Comparison of ENCODE assay signal across 8 cellular contexts in the genomic region with DNA sequence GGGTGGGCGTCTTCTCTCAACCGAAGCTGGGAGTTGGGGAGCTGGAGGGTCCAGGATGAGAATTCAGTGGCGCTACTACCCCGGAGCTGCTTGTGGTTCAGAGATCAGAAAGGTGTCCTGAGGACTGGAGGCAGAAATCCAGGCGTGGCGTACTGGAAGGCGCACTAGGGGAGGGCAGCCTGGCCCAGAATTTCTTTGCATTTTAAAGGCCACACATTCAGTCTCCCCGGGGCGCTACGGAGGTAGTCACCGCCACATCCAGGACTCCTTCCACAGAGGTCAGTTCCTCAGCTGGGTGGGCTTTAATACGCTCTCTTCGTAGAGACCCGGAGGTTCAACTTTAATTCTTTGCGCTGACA. TPM values are rescaled to one million over a fixed set of nuclear protein-coding genes. Genes with fewer than 3 reads are reported as not detected.
DNase-seq lines count a peak whose midpoint lies in the region; ATAC-seq and TF ChIP-seq lines count a peak whose summit lies in the region.

No MANE protein-coding gene starts in this region.

- H3K36me3 Mint-ChIP-seq in chondrocyte (ENCODE audit: low read depth) (no peaks in the 10 kb centered on the region), memory B cell (peaks cover 3% of the 10 kb centered on the region)

- no peak for TF ChIP-seq CTCF in HFF-Myc (IDR thresholded peaks at IDR 0.05; ENCODE audit: low read depth, low read length, missing control alignments)
- no peak for TF ChIP-seq CTCF in chondrocyte (IDR thresholded peaks at IDR 0.05)

- peak overlapping the region; percentile 82 for H3K4me3 Mint-ChIP-seq in chondrocyte (ENCODE audit: unreplicated experiment)
- peak overlapping the region; percentile 86 for H3K4me3 Mint-ChIP-seq in memory B cell

- peak overlapping the region; percentile 30 for H3K4me3 ChIP-seq in HFF-Myc (replicated peaks; ENCODE audit: low read depth, low read length)

- H3K27me3 Mint-ChIP-seq in chondrocyte (ENCODE audit: low read depth) (peaks cover 4% of the 10 kb centered on the region), memory B cell (peaks cover 1% of the 10 kb centered on the region)

- peaks cover 31% of the 10 kb centered on the region for H3K4me1 Mint-ChIP-seq in chondrocyte (ENCODE audit: low read depth)
- H3K4me1 Mint-ChIP-seq in memory B cell = peaks cover 51% of the 10 kb centered on the region

- no peaks in the 10 kb centered on the region for H3K9me3 Mint-ChIP-seq in chondrocyte (ENCODE audit: low read depth)
- H3K9me3 Mint-ChIP-seq in memory B cell = no peaks in the 10 kb centered on the region

- ATAC-seq in GM18502 (IDR thresholded peaks at IDR 0.05; ENCODE audit: poor library complexity, unreplicated experiment) (peak; percentile 3), memory B cell (ENCODE audit: low read depth) (peak; percentile 30)

- H3K27ac Mint-ChIP-seq in chondrocyte (ENCODE audit: unreplicated experiment) (no peak overlapping the region), memory B cell (peak overlapping the region; percentile 58)

- DNase-seq in HFF-Myc (ENCODE audit: extremely low read depth, low read depth) (no peak), NCI-H69 (lab: John Stamatoyannopoulos, UW) (peak; percentile 72), chondrocyte (ENCODE audit: low spot score) (no peak), memory B cell (ENCODE audit: low spot score in 2 of 2) (peak in 1 of 2 donors; percentile 12), COLO668 (lab: John Stamatoyannopoulos, UW; ENCODE audit: unreplicated experiment) (no peak), NCI-H2107 (lab: John Stamatoyannopoulos, UW) (no peak)
- DNase-seq in activated CD4-positive, CD25-positive, alpha-beta regulatory T cell (lab: John Stamatoyannopoulos, UW) = no peak

RNA-seq across cellular contexts. Expression of a gene that starts 0.3 kb away (rescaled TPM):
- 3.6 to 4.5 TPM (median 4.0 TPM) in 3 replicates for total RNA-seq in chondrocyte
